ENCODE assay signal across 1 cellular context in the genomic region with DNA sequence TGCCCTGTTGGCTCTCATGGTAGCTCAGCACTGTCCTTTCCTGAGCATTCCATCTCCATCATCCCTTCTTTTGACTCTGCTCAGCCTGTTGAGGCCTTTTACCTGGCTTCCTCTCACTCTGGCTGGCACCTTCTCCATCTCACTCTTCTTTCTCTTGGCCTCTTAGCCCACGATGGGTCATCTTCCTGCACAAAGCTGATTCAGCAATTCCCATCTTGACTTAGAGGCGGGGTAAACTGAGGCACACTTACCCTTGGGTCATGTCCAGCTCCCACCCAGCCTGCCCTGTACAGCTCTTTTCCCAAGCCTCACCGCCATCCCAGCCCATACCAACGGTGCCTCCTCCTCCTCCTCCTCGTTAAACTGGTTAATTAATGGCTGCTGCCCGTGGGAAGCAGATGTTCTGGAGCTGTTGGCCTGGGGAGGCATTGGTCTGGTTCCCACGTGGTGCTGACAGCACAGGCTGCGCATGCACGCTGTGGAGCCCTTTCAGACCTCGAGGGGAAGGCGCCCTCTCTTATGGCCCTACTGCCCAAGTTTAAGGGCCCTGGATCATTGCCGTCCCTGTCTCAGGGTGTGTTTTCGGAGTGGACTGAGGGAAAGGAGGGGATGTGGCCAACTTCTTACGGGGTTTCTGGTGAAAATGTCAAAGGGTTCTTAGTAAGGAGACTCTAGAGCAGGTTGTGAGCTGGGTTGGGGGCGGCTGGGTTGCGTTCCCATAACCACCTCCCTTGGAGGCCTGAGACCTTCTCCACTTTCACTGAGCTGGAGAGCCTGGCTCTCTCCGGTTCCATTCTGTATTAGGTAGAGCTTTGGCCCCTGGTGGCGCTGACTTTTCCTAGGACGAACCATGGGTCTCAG.
TF ChIP-seq lines count a peak whose summit lies in the region.

No MANE protein-coding gene starts in this region.

TF ChIP-seq in H1, 55 proteins besides CTCF, POLR2A, EP300 and RAD21:
- TF ChIP-seq SIRT6 (IDR thresholded peaks at IDR 0.05; ENCODE audit: low read length): no peak
- peak; percentile 37 for TF ChIP-seq EZH2 (IDR thresholded peaks at IDR 0.05; ENCODE audit: low read depth, low read length, severe bottlenecking)
- TF ChIP-seq BRCA1 (IDR thresholded peaks at IDR 0.05; ENCODE audit: low read depth, low read length): no peak
